8 cellular contexts compared by ENCODE assay signal in the genomic region with DNA sequence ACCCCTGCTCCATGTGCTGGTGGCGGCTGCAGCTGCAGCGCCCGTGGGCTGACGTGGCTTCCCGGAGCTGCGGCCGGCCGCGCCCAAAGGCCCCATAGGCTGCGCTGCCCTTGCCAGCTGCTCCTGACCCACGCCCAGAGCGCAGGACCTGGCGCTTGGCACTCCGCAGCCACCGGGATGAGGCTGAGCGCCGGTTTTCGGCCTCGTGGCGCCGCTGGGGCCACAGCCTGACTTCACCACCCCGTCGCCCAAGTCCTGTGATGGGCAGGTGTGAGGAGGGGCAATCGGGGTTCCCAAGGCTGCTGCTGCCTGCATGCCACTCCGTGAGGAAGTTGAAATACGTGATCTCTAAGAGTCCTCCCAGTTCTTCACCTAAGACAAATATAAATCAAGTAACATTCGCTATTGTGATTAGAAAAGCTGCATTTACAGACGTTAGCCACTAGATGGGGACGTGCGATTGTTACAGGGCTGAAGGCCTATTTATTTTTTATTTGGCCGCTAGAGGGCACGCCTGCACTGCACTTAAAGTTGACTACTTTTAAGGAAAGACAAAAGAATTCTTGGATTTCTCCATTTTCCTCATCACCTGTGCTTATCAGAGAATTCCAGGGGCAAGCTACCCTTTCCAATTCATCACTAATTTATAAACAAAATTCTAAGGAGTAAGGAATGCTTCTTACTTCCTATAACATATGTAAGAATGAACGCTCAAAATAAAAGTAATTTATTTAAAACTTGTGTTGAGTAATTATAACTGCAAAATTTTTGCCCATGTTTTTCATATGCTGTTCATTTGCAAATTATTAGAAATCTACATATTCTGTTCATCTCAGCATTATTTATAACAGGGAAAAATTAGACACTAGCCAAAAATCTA. TPM values are rescaled to one million over a fixed set of nuclear protein-coding genes. Genes with fewer than 3 reads are reported as not detected.
A peak's percentile ranks its signal among the peaks of the same experiment; 100 is the strongest.
DNase-seq lines count a peak whose midpoint lies in the region; ATAC-seq, FAIRE-seq and TF ChIP-seq lines count a peak whose summit lies in the region.
"Not testable (repeated sequence)": the region's sequence is repeated elsewhere in the genome, so short reads cannot be mapped to it uniquely, and the experiment has no call there.

No MANE protein-coding gene starts in this region.

- not testable (repeated sequence) for BruUV-seq in IMR-90 (replicated peaks; lab: Mats Ljungman, UMichigan)

- dilution Hi-C loops in IMR-90 (cut with HindIII; ENCODE audit: low sequenced_read_pairs, unreplicated experiment), result not testable (repeated sequence)

- TF ChIP-seq CTCF in DOHH2 (IDR thresholded peaks at IDR 0.05; ENCODE audit: low read depth, low read length, poor library complexity, severe bottlenecking) (peak; percentile 83), IMR-90 (conservative IDR thresholded peaks at IDR 0.05; ENCODE audit: low read depth, low read length) (peak; percentile 98), cardiac fibroblast (IDR thresholded peaks at IDR 0.05; ENCODE audit: low read depth, low read length) (peak; percentile 84), pancreas (IDR thresholded peaks at IDR 0.05) (peak; percentile 89 to 97 (median 94))

- H3K9me3 ChIP-seq in DOHH2 (ENCODE audit: control insufficient read depth, insufficient read depth, low read length); IMR-90 (ENCODE audit: control insufficient read depth, insufficient read depth, low read length); pancreas: not testable (repeated sequence)

- peak overlapping the region; percentile 71; the same call in 1 of the 2 replicates for H3K56ac ChIP-seq in IMR-90 (ENCODE audit: extremely low read depth, insufficient read depth, low read length)

- H3K4me3 Mint-ChIP-seq in activated CD4-positive, alpha-beta T cell treated with anti-CD3 and anti-CD28 coated beads, Interleukin-2, amount 10 ng/mL, durations not matched to agents 24 days and 14 days, result peak overlapping the region; percentile 82
- peak overlapping the region; percentile 79 to 85 for H3K4me3 Mint-ChIP-seq in stimulated activated naive B cell treated with anti-CD40 and anti-IgM and Interleukin-4, amounts not matched to agents 10 μg/mL and 1 μg/mL and 100 μg/mL, for 72 hours

- in situ Hi-C loops in IMR-90 (cut with MboI; ENCODE audit: low sequenced_read_pairs), result loop anchor here (10.0 kb wide), 1 partner anchor 104 kb away; no protein-coding TSS in a partner anchor

- H4K20me1 ChIP-seq in DOHH2 (ENCODE audit: control insufficient read depth, insufficient read depth, low read depth, low read length); IMR-90 (ENCODE audit: insufficient read depth, low read length): not testable (repeated sequence)

- POLR2A ChIA-PET in IMR-90 (lab: Charles Lee; ENCODE audit: unreplicated experiment), result interaction anchor here (0.6 kb wide), 1 partner anchor 1608 kb away, joined by 3 read pairs; no protein-coding TSS in a partner anchor

- ATAC-seq in GM21825 (IDR thresholded peaks at IDR 0.05; ENCODE audit: unreplicated experiment) (peak; percentile 46), IMR-90 (ENCODE audit: low read depth) (peak; percentile 87), pancreas (peak; percentile 88 to 97 (median 92))
- peak; percentile 76 to 77 for ATAC-seq in stimulated activated naive B cell treated with anti-CD40 and anti-IgM and Interleukin-4, amounts not matched to agents 10 μg/mL and 1 μg/mL and 100 μg/mL, for 72 hours (replicated peaks)

- H3K36me3 ChIP-seq in DOHH2 (ENCODE audit: control insufficient read depth, low read length); IMR-90 (ENCODE audit: control insufficient read depth, insufficient read depth, low read length); pancreas: not testable (repeated sequence)

- peak overlapping the region; percentile 94 for H3K27ac Mint-ChIP-seq in activated CD4-positive, alpha-beta T cell treated with anti-CD3 and anti-CD28 coated beads, Interleukin-2, amount 10 ng/mL, durations not matched to agents 24 days and 14 days
- peak overlapping the region; percentile 90 for H3K27ac Mint-ChIP-seq in stimulated activated naive B cell treated with anti-CD40 and anti-IgM and Interleukin-4, amounts not matched to agents 10 μg/mL and 1 μg/mL and 100 μg/mL, for 72 hours

- H3K27me3 ChIP-seq in DOHH2 (ENCODE audit: control insufficient read depth, low read length); IMR-90 (ENCODE audit: control insufficient read depth, insufficient read depth, low read length); pancreas: not testable (repeated sequence)

- H2AK5ac ChIP-seq in IMR-90 (ENCODE audit: low read depth, low read length), result not testable (repeated sequence)

- not testable (repeated sequence) for H3K79me2 ChIP-seq in DOHH2 (ENCODE audit: control insufficient read depth, low read length)

- intact Hi-C loops in IMR-90 (cut with micrococcal nuclease), result loop anchor here (1.0 to 2.0 kb wide), 3 partner anchors 74 to 794 kb away; a partner anchor contains a TSS
- intact Hi-C loops in activated CD4-positive, alpha-beta T cell treated with anti-CD3 and anti-CD28 coated beads, Interleukin-2, amount 10 ng/mL, durations not matched to agents 24 days and 14 days (cut with micrococcal nuclease), result loop anchor here (1.0 to 5.0 kb wide), 4 partner anchors 57 to 123 kb away; a partner anchor contains a TSS
- intact Hi-C loops in pancreas (cut with DNase I), result loop anchor here (10.0 kb wide), 1 partner anchor 104 kb away; no protein-coding TSS in a partner anchor

- 0 out of 2 replicates have a peak, but pooled peaks have one; percentile 39 for TF ChIP-seq POLR2A in IMR-90 (IDR thresholded peaks at IDR 0.05; ENCODE audit: low read depth, low read length)

- no CpG with 5 or more reads among the region's 33 CpGs for WGBS in IMR-90 (ENCODE audit: extremely low coverage in 2 of 2, insufficient read length in 1 of 2), 2 experiments
- 2 to 3% methylated on average over 24 to 33 of the region's 33 CpGs for WGBS in pancreas, 2 donors

- H3K23ac ChIP-seq in IMR-90 (ENCODE audit: low read depth, low read length), result peak overlapping the region; percentile 79

- H3K27ac ChIP-seq in DOHH2 (ENCODE audit: low read depth, low read length) (peak overlapping the region; percentile 75), IMR-90 (ENCODE audit: insufficient read depth, low read length) (peak overlapping the region; percentile 88), pancreas (peak overlapping the region; percentile 89 to 94 (median 92))

- CTCF ChIA-PET in IMR-90 (lab: Yijun Ruan, JAX), result interaction anchor here (0.9 to 2.8 kb wide), 8 partner anchors 72 to 172 kb away, joined by 3 to 47 read pairs (median 3); no protein-coding TSS in a partner anchor

- peaks cover 14% of the 10 kb centered on the region for H3K27me3 Mint-ChIP-seq in activated CD4-positive, alpha-beta T cell treated with anti-CD3 and anti-CD28 coated beads, Interleukin-2, amount 10 ng/mL, durations not matched to agents 24 days and 14 days
- not testable (repeated sequence) for H3K27me3 Mint-ChIP-seq in stimulated activated naive B cell treated with anti-CD40 and anti-IgM and Interleukin-4, amounts not matched to agents 10 μg/mL and 1 μg/mL and 100 μg/mL, for 72 hours

- H3K18ac ChIP-seq in IMR-90 (ENCODE audit: low read depth, low read length), result peak overlapping the region; percentile 77

- H3K4me1 Mint-ChIP-seq in activated CD4-positive, alpha-beta T cell treated with anti-CD3 and anti-CD28 coated beads, Interleukin-2, amount 10 ng/mL, durations not matched to agents 24 days and 14 days; stimulated activated naive B cell treated with anti-CD40 and anti-IgM and Interleukin-4, amounts not matched to agents 10 μg/mL and 1 μg/mL and 100 μg/mL, for 72 hours: not testable (repeated sequence)

- peak; percentile 89 for TF ChIP-seq RAD21 in IMR-90 (IDR thresholded peaks at IDR 0.05; ENCODE audit: low read length)

- peak; percentile 84 for DNase-seq in IMR-90
- peak; percentile 94 for DNase-seq in activated CD4-positive, alpha-beta T cell treated with anti-CD3 and anti-CD28 coated beads, Interleukin-2, amount 10 ng/mL, durations not matched to agents 24 days and 14 days
- DNase-seq in cardiac fibroblast (ENCODE audit: low read depth in 2 of 2), result peak; percentile 89 to 93
- peak; percentile 17 for DNase-seq in hepatic stellate cell (ENCODE audit: low spot score)
- DNase-seq in pancreas, result peak; percentile 71 to 86 (median 79)
- DNase-seq in stimulated activated naive B cell treated with anti-CD40 and anti-IgM and Interleukin-4, amounts not matched to agents 10 μg/mL and 1 μg/mL and 100 μg/mL, for 72 hours, result peak; percentile 65

- H3K79me1 ChIP-seq in IMR-90 (ENCODE audit: low read depth in 1 of 2, low read length in 2 of 2), result not testable (repeated sequence)

- peak overlapping the region; percentile 81 for H4K91ac ChIP-seq in IMR-90 (ENCODE audit: insufficient read depth, low read depth, low read length)

- H2BK20ac ChIP-seq in IMR-90 (ENCODE audit: low read depth, low read length), result not testable (repeated sequence)

- not testable (repeated sequence) for H3K4me1 ChIP-seq in DOHH2 (ENCODE audit: control insufficient read depth, low read length); IMR-90 (ENCODE audit: control insufficient read depth, insufficient read depth, low read length); pancreas

- H4K5ac ChIP-seq in IMR-90 (ENCODE audit: low read depth, low read length), result peak overlapping the region; percentile 90

- H4K8ac ChIP-seq in IMR-90 (ENCODE audit: low read depth in 2 of 2, low read length in 2 of 2), result peak overlapping the region in 1 of 2 experiments; percentile 88; a peak in 3 of 4 replicates

- H3K9me2 ChIP-seq in DOHH2 (replicated peaks; ENCODE audit: control insufficient read depth, low read length), result not testable (repeated sequence)

- not testable (repeated sequence) for H2BK15ac ChIP-seq in IMR-90 (ENCODE audit: low read depth, low read length)

- peak overlapping the region; percentile 83 for H2BK5ac ChIP-seq in IMR-90 (ENCODE audit: low read depth, low read length, poor library complexity, severe bottlenecking)

- H2BK120ac ChIP-seq in IMR-90 (ENCODE audit: low read depth, low read length), result peak overlapping the region; percentile 61

- H3K9me3 Mint-ChIP-seq in activated CD4-positive, alpha-beta T cell treated with anti-CD3 and anti-CD28 coated beads, Interleukin-2, amount 10 ng/mL, durations not matched to agents 24 days and 14 days; stimulated activated naive B cell treated with anti-CD40 and anti-IgM and Interleukin-4, amounts not matched to agents 10 μg/mL and 1 μg/mL and 100 μg/mL, for 72 hours: not testable (repeated sequence)

- H3K4ac ChIP-seq in IMR-90 (ENCODE audit: low read depth, low read length), result peak overlapping the region; percentile 94

- H3F3A ChIP-seq in DOHH2 (ENCODE audit: control insufficient read depth, insufficient read depth), result not testable (repeated sequence)

- peak overlapping the region; percentile 90 for H2AFZ ChIP-seq in IMR-90 (replicated peaks; ENCODE audit: low read length, poor library complexity)

- not testable (repeated sequence) for H3K9me1 ChIP-seq in IMR-90 (ENCODE audit: insufficient read depth, low read length)

- H3K4me2 ChIP-seq in DOHH2 (ENCODE audit: low read length) (peak overlapping the region; percentile 100), IMR-90 (ENCODE audit: low read depth, low read length) (peak overlapping the region; percentile 95)

- not testable (repeated sequence) for H3K36me3 Mint-ChIP-seq in activated CD4-positive, alpha-beta T cell treated with anti-CD3 and anti-CD28 coated beads, Interleukin-2, amount 10 ng/mL, durations not matched to agents 24 days and 14 days (ENCODE audit: low read depth); stimulated activated naive B cell treated with anti-CD40 and anti-IgM and Interleukin-4, amounts not matched to agents 10 μg/mL and 1 μg/mL and 100 μg/mL, for 72 hours

- H3K14ac ChIP-seq in IMR-90 (replicated peaks; ENCODE audit: low read depth, low read length), result peak overlapping the region; percentile 85

- H3K4me3 ChIP-seq in DOHH2 (ENCODE audit: low read length), result peak overlapping the region; percentile 88
- H3K4me3 ChIP-seq in IMR-90 (ENCODE audit: insufficient read depth, low read depth, low read length), result peak overlapping the region; percentile 59
- peak overlapping the region; percentile 56 to 59 for H3K4me3 ChIP-seq in cardiac fibroblast (replicated peaks in 1 of 2; ENCODE audit: low read depth in 2 of 2, low read length in 2 of 2)
- peak overlapping the region; percentile 31 to 59 (median 56) for H3K4me3 ChIP-seq in pancreas

- H3K9ac ChIP-seq in IMR-90 (ENCODE audit: low read depth, low read length), result peak overlapping the region; percentile 89

- H2AK9ac ChIP-seq in IMR-90 (replicated peaks; ENCODE audit: low read depth, low read length, poor library complexity), result not testable (repeated sequence)

- peak; percentile 20 for FAIRE-seq in pancreas (lab: Jason Lieb, UNC)

RNA-seq across cellular contexts. Expression of a gene that starts 1.1 kb away (rescaled TPM):
- total RNA-seq in IMR-90 (2012; rRNA removed), result 11.7 and 19.4 TPM in 2 replicates
- polyA plus RNA-seq in IMR-90 (2012; rRNA removed), result 3.2 and 4.2 TPM in 2 replicates
- 0.19 and 0.24 TPM in 2 replicates for polyA plus RNA-seq in IMR-90 (2012; cell fraction: cytosol; rRNA removed)
- 2.8 and 18.1 TPM in 2 replicates for polyA plus RNA-seq in IMR-90 (2012; cell fraction: nucleus; rRNA removed; ENCODE audit: low replicate concordance)
- total RNA-seq in activated CD4-positive, alpha-beta T cell treated with anti-CD3 and anti-CD28 coated beads, Interleukin-2, amount 10 ng/mL, durations not matched to agents 24 days and 14 days, result 40.0 and 40.1 TPM in 2 replicates
- 10 to 100 TPM in 5 of 6 donors, 1 to 10 TPM in 1; 6.3 to 15.6 (median 13.3) TPM for total RNA-seq in pancreas
- 10 to 100 TPM; 35.6 to 45.9 TPM for polyA plus RNA-seq in pancreas

RNA-seq across cellular contexts. Expression of a gene that starts 55.1 kb away (rescaled TPM):
- total RNA-seq in IMR-90 (2012; rRNA removed) (140 and 148 TPM in 2 replicates), pancreas (100 to 1,000 TPM in 3 of 6 donors, 10 to 100 TPM in 3; 73.5 to 109 (median 96.2) TPM)
- polyA plus RNA-seq in IMR-90 (2012; rRNA removed) (272 and 341 TPM in 2 replicates), pancreas (100 to 1,000 TPM; 210 to 214 TPM)
- polyA plus RNA-seq in IMR-90 (2012; cell fraction: cytosol; rRNA removed), result 446 and 518 TPM in 2 replicates
- polyA plus RNA-seq in IMR-90 (2012; cell fraction: nucleus; rRNA removed; ENCODE audit: low replicate concordance), result 106 and 110 TPM in 2 replicates
- total RNA-seq in activated CD4-positive, alpha-beta T cell treated with anti-CD3 and anti-CD28 coated beads, Interleukin-2, amount 10 ng/mL, durations not matched to agents 24 days and 14 days, result 227 and 233 TPM in 2 replicates

Comparison
In these comparisons a context has a peak if more than half of its experiments do, and no peak if none do; other contexts are left out.
1. Peak in every context shown above with its lines: DNase-seq, ATAC-seq, H3K4me3 ChIP-seq and H3K27ac ChIP-seq.
2. DNase-seq: peak in every context shown above with its lines; median percentile 94 in activated CD4-positive, alpha-beta T cell treated with anti-CD3 and anti-CD28 coated beads, Interleukin-2, amount 10 ng/mL, durations not matched to agents 24 days and 14 days; 91 in cardiac fibroblast; 84 in IMR-90; 79 in pancreas; 65 in stimulated activated naive B cell treated with anti-CD40 and anti-IgM and Interleukin-4, amounts not matched to agents 10 μg/mL and 1 μg/mL and 100 μg/mL, for 72 hours; 17 in hepatic stellate cell.